22 cellular contexts compared by ENCODE assay signal in genomic region chr10:126455766-126456425, GRCh38.
"Had no signal": no experiment of that assay in that cellular context is flagged by ENCODE, and none has a peak within 500 bp of the region (broad histone marks: within the 10 kb centered on the region; RNA-seq: fewer than 3 reads in every experiment).

No MANE protein-coding gene starts in this region.

- H3K36me3 ChIP-seq: gastroesophageal sphincter, left ventricle myocardium inferior, lower lobe of right lung, neutrophil, ovary, suprapubic skin, thyroid gland had no signal

- H3K36me3 Mint-ChIP-seq: naive B cell; stimulated activated effector memory CD8-positive, alpha-beta T cell treated with anti-CD3 and anti-CD28 coated beads, Interleukin-12 subunit alpha, Interleukin-12 subunit beta, amount 100 ng/mL, for 72 hours; type B pancreatic cell had no signal

- FAIRE-seq: colon, keratinocyte, urothelium cell line had no signal

- H3K27me3 ChIP-seq: neutrophil, ovary, suprapubic skin, thyroid gland had no signal

- DNase-seq: cerebellar nuclear complex; effector memory CD8-positive, alpha-beta T cell; glutamatergic neuron; left ventricle myocardium inferior; lower lobe of right lung; mesendoderm; naive B cell; ovary; right cardiac atrium; stimulated activated CD4-positive, alpha-beta T cell treated with anti-CD3 and anti-CD28 coated beads, Interleukin-4, amount 100 ng/mL, for 1 hour; stimulated activated CD8-positive, alpha-beta memory T cell treated with anti-CD3 and anti-CD28 coated beads, Interleukin-4, amount 100 ng/mL, for 48 hours; stimulated activated naive CD8-positive, alpha-beta T cell treated with anti-CD3 and anti-CD28 coated beads, Interleukin-15, Interleukin-2, amounts not matched to agents 100 U/mL and 50 U/mL, for 24 hours; thyroid gland had no signal

- H3K4me3 ChIP-seq: gastroesophageal sphincter, left ventricle myocardium inferior, lower lobe of right lung, ovary, suprapubic skin, thyroid gland had no signal

- H3K27me3 Mint-ChIP-seq: dendritic cell treated with granulocyte-macrophage colony-stimulating factor and Interleukin-4, amounts not matched to agents 40 ng/mL and 50 ng/mL, for 4 days; effector memory CD8-positive, alpha-beta T cell; naive B cell had no signal

- H3K27ac Mint-ChIP-seq: dendritic cell treated with granulocyte-macrophage colony-stimulating factor and Interleukin-4, amounts not matched to agents 40 ng/mL and 50 ng/mL, for 4 days; effector memory CD8-positive, alpha-beta T cell; naive B cell; stimulated activated effector memory CD8-positive, alpha-beta T cell treated with anti-CD3 and anti-CD28 coated beads, Interleukin-12 subunit alpha, Interleukin-12 subunit beta, amount 100 ng/mL, for 72 hours; type B pancreatic cell had no signal

- H3K4me1 Mint-ChIP-seq: naive B cell had no signal

- H3K4me3 Mint-ChIP-seq: dendritic cell treated with granulocyte-macrophage colony-stimulating factor and Interleukin-4, amounts not matched to agents 40 ng/mL and 50 ng/mL, for 4 days; effector memory CD8-positive, alpha-beta T cell; naive B cell; stimulated activated effector memory CD8-positive, alpha-beta T cell treated with anti-CD3 and anti-CD28 coated beads, Interleukin-12 subunit alpha, Interleukin-12 subunit beta, amount 100 ng/mL, for 72 hours; type B pancreatic cell had no signal

- H3K9me3 Mint-ChIP-seq: dendritic cell treated with granulocyte-macrophage colony-stimulating factor and Interleukin-4, amounts not matched to agents 40 ng/mL and 50 ng/mL, for 4 days; type B pancreatic cell had no signal

- ATAC-seq: effector memory CD8-positive, alpha-beta T cell; gastroesophageal sphincter; lower lobe of right lung; right cardiac atrium; stimulated activated effector memory CD8-positive, alpha-beta T cell treated with anti-CD3 and anti-CD28 coated beads, Interleukin-12 subunit alpha, Interleukin-12 subunit beta, amount 100 ng/mL, for 72 hours; stimulated activated naive CD8-positive, alpha-beta T cell treated with anti-CD3 and anti-CD28 coated beads, Interleukin-15, Interleukin-2, amounts not matched to agents 100 U/mL and 50 U/mL, for 24 hours had no signal
